1 cellular context compared by ENCODE assay signal in the genomic region with DNA sequence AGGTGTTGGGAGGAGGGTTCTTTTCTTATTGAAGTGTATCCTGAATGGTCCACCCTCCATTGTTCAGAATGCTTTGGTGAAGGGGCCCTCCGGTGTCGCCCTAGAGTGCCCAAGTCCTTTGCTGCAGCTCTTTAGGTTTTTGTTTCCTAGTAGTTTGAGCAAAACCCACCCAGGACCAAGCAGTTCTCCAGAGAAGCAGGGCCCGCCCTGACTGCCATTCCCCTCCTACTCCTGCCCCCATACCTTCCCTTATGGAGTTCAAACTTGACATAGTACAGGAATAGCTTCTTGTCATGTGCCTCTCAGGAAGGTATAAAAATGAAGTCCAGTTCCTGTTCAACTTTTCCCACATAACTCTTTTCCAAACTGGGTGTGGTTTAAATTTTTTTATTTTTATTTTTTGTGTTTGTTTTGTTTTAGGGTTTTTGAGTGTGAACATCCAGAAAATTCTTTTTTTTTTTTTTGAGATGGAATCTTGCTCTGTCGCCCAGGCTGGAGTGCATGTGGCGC.
TF ChIP-seq lines count a peak whose summit lies in the region.

No MANE protein-coding gene starts in this region.

TF ChIP-seq in GM23338, 12 proteins besides CTCF, POLR2A, EP300 and RAD21 (continued from another document):
- TF ChIP-seq CREB1 (CRISPR knock-in tag; IDR thresholded peaks at IDR 0.05; ENCODE audit: low read depth) (no peak), EZH2 (IDR thresholded peaks at IDR 0.05; ENCODE audit: low read depth, unreplicated experiment) (no peak)
